Comparison of ENCODE assay signal across 19 cellular contexts in the genomic region with DNA sequence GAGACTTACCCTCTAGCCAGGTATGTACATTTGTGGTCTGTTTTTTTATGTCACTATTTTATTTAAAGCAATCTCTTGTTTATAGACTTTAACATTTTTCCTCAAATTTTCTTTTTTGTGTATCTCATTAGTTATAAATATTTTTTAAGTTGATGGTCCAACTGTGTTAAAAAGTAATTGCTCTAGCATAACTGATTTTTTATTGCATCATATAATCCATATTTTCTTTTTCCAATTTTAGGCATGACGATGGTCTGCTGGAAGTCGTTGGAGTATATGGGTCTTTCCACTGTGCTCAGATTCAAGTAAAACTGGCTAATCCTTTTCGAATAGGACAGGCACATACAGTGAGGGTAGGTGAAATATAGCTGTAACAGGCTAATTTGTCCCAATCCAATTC. TPM values are rescaled to one million over a fixed set of nuclear protein-coding genes. Genes with fewer than 3 reads are reported as not detected.
DNase-seq lines count a peak whose midpoint lies in the region; ATAC-seq, FAIRE-seq and TF ChIP-seq lines count a peak whose summit lies in the region.
"Had no signal": no experiment of that assay in that cellular context is flagged by ENCODE, and none has a peak within 500 bp of the region (broad histone marks: within the 10 kb centered on the region; RNA-seq: fewer than 3 reads in every experiment).

No MANE protein-coding gene starts in this region.

- 59% methylated on average over 3 of the region's 3 CpGs for WGBS in HepG2 (ENCODE audit: low lambda C conversion rate)
- whole genome bisulfite sequencing in right lobe of liver (ENCODE audit: insufficient coverage, low coverage, low lambda C conversion rate, missing lambda C conversion rate), result 93% methylated on average over 3 of the region's 3 CpGs

- no TSS peak for BruUV-seq in HepG2 (replicated peaks; lab: Mats Ljungman, UMichigan)
- no TSS peak for BruUV-seq in PC-9 (replicated peaks; lab: Mats Ljungman, UMichigan)

- H3K4me2 ChIP-seq in HepG2 (ENCODE audit: low read depth, low read length), result no peak overlapping the region
- H3K4me2 ChIP-seq in PC-9, result no peak overlapping the region
- H3K4me2 ChIP-seq: BLaER1, GM23338 had no signal

- POLR2A ChIA-PET in HepG2 (lab: Yijun Ruan, JAX), result no interaction called here
- POLR2A ChIA-PET in PC-9 (lab: Charles Lee; ENCODE audit: unreplicated experiment), result no interaction called here

- H3K36me3 ChIP-seq in HepG2 (replicated peaks in 1 of 2; ENCODE audit: control insufficient read depth in 1 of 2, insufficient read depth in 2 of 2, low read length in 2 of 2), result no peaks in the 10 kb centered on the region; a peak in 2 of 5 replicates
- H3K36me3 ChIP-seq in right lobe of liver, result peaks cover 0 to 18% (median 0%) of the 10 kb centered on the region in 4 donors
- peaks cover 0 to 5% of the 10 kb centered on the region in 2 donors for H3K36me3 ChIP-seq in kidney (ENCODE audit: control insufficient read depth in 1 of 2, insufficient read depth in 2 of 2, low read length in 2 of 2)
- H3K36me3 ChIP-seq in PC-9 (ENCODE audit: low read depth), result peaks cover 33% of the 10 kb centered on the region; the same call in 1 of the 2 replicates

- CTCF ChIA-PET in HepG2 (lab: Yijun Ruan, JAX; ENCODE audit: low intra/inter-chr PET ratio, low total read pairs), result no interaction called here
- CTCF ChIA-PET in PC-9 (lab: Charles Lee), result interaction anchor here (0.5 kb wide), 1 partner anchor 240 kb away, joined by 3 read pairs; no protein-coding TSS in a partner anchor

- DNase-seq in HepG2 (ENCODE audit: low spot score) (no peak), right lobe of liver (no peak), HTR-8/SVneo (ENCODE audit: insufficient read length, low spot score) (no peak), kidney (no peak), PC-9 (no peak), NCI-H748 treated with DMSO at 0.1 percent for 48 hours (lab: John Stamatoyannopoulos, UW) (no peak)
- DNase-seq: Caco-2; CD4-positive, CD25-positive, alpha-beta regulatory T cell; CD8-positive, alpha-beta T cell; DMS153; DND-41; GDM1; HFFc6 had no signal

- in situ Hi-C loops in HepG2 (cut with HindIII; ENCODE audit: extremely low pct_ligation_motif_present, low pct_unique_long_range_greater_than_20kb), result no loop called here

- H3K79me2 ChIP-seq in HepG2 (ENCODE audit: insufficient read depth, low read length) (no peaks in the 10 kb centered on the region), PC-9 (ENCODE audit: low read depth) (no peaks in the 10 kb centered on the region)

- H3K27me3 ChIP-seq in HepG2 (ENCODE audit: control insufficient read depth in 1 of 2, insufficient read depth in 2 of 2, low read length in 2 of 2) (no peaks in the 10 kb centered on the region), right lobe of liver (no peaks in the 10 kb centered on the region), PC-9 (ENCODE audit: insufficient read depth, low read depth) (no peaks in the 10 kb centered on the region)
- H3K27me3 ChIP-seq: BLaER1 had no signal

- TF ChIP-seq RAD21 in HepG2 (CRISPR knock-in tag; IDR thresholded peaks at IDR 0.05), result no peak

- H3K4me3 ChIP-seq in HepG2 (replicated peaks in 1 of 3; ENCODE audit: insufficient read depth in 1 of 3, low read depth in 2 of 3, low read length in 3 of 3), result no peak overlapping the region
- H3K4me3 ChIP-seq in right lobe of liver, result no peak overlapping the region
- no peak overlapping the region for H3K4me3 ChIP-seq in kidney (ENCODE audit: low read length in 2 of 2)
- no peak overlapping the region for H3K4me3 ChIP-seq in PC-9
- H3K4me3 ChIP-seq: BLaER1, GM23338, HAP-1 had no signal

- no peaks in the 10 kb centered on the region for H3K9me3 ChIP-seq in HepG2 (ENCODE audit: low read length)
- H3K9me3 ChIP-seq in right lobe of liver, result no peaks in the 10 kb centered on the region
- H3K9me3 ChIP-seq in kidney (ENCODE audit: control insufficient read depth in 1 of 2, low read length in 2 of 2), result no peaks in the 10 kb centered on the region
- no peaks in the 10 kb centered on the region for H3K9me3 ChIP-seq in PC-9 (ENCODE audit: insufficient read depth, low read depth)
- H3K9me3 ChIP-seq: BLaER1, Caco-2, HAP-1 had no signal

- H3K27ac ChIP-seq in HepG2 (ENCODE audit: extremely low read length, insufficient read depth, low read length) (no peak overlapping the region), right lobe of liver (no peak overlapping the region), kidney (ENCODE audit: low read depth in 2 of 2, low read length in 2 of 2) (no peak overlapping the region), PC-9 (no peak overlapping the region)
- H3K27ac ChIP-seq: BLaER1, C4-2B had no signal

- H3K4me1 ChIP-seq in HepG2 (ENCODE audit: insufficient read depth, low read length) (peaks cover 6% of the 10 kb centered on the region; the same call in 1 of the 2 replicates), right lobe of liver (no peaks in the 10 kb centered on the region), kidney (ENCODE audit: control insufficient read depth in 1 of 2, insufficient read depth in 1 of 2, low read depth in 1 of 2, low read length in 2 of 2) (no peaks in the 10 kb centered on the region), PC-9 (replicated peaks; ENCODE audit: insufficient read depth) (no peaks in the 10 kb centered on the region)
- H3K4me1 ChIP-seq: BLaER1, Caco-2, HAP-1 had no signal

- no peak for ATAC-seq in HepG2
- ATAC-seq in right lobe of liver, result no peak
- ATAC-seq: CD8-positive, alpha-beta T cell; GM23338 had no signal

- intact Hi-C loops in HepG2 (cut with micrococcal nuclease; ENCODE audit: unreplicated experiment), result no loop called here
- intact Hi-C loops in right lobe of liver (cut with DNase I), result no loop called here
- intact Hi-C loops in kidney (cut with DNase I), result no loop called here
- intact Hi-C loops in PC-9 (cut with micrococcal nuclease; ENCODE audit: unreplicated experiment), result no loop called here

- TF ChIP-seq EP300 in HepG2 (IDR thresholded peaks at IDR 0.05; ENCODE audit: low read depth in 2 of 2, low read length in 2 of 2) (no peak), HepG2 (CRISPR knock-in tag; IDR thresholded peaks at IDR 0.05; ENCODE audit: borderline replicate concordance) (no peak)

- FAIRE-seq in HepG2 (lab: Jason Lieb, UNC), result no peak
- peak; percentile 77 for FAIRE-seq in HTR-8/SVneo (lab: Jason Lieb, UNC)
- peak; percentile 23 for FAIRE-seq in kidney (lab: Jason Lieb, UNC)
- FAIRE-seq: GM12891, GM18507 had no signal

- TF ChIP-seq POLR2A in HepG2 (IDR thresholded peaks at IDR 0.05; ENCODE audit: insufficient read depth in 1 of 2, low read depth in 2 of 2, low read length in 2 of 2), result no peak
- TF ChIP-seq POLR2A in right lobe of liver (IDR thresholded peaks at IDR 0.05), result no peak

- H3K9me2 ChIP-seq in PC-9 (ENCODE audit: insufficient read depth), result no peaks in the 10 kb centered on the region

- H2AFZ ChIP-seq in HepG2 (ENCODE audit: low read length), result no peak overlapping the region
- no peak overlapping the region for H2AFZ ChIP-seq in PC-9
- H2AFZ ChIP-seq: GM23338 had no signal

- TF ChIP-seq CTCF in HepG2 (CRISPR knock-in tag; IDR thresholded peaks at IDR 0.05) (no peak), right lobe of liver (IDR thresholded peaks at IDR 0.05) (no peak), kidney (IDR thresholded peaks at IDR 0.05; ENCODE audit: borderline replicate concordance, extremely low read depth, insufficient read depth) (no peak), PC-9 (conservative IDR thresholded peaks at IDR 0.05) (no peak)

- H3K9ac ChIP-seq in HepG2 (ENCODE audit: insufficient read depth, low read depth, low read length) (no peak overlapping the region), kidney (ENCODE audit: low read length in 2 of 2) (no peak overlapping the region)
- H3K9ac ChIP-seq: BLaER1 had no signal

- H4K20me1 ChIP-seq in HepG2 (ENCODE audit: insufficient read depth, low read length) (no peaks in the 10 kb centered on the region), PC-9 (ENCODE audit: insufficient read depth) (no peaks in the 10 kb centered on the region)
- H4K20me1 ChIP-seq: BLaER1 had no signal

- H3F3A ChIP-seq in PC-9 (ENCODE audit: insufficient read depth, low read depth), result peaks cover 3% of the 10 kb centered on the region

RNA-seq across cellular contexts. Expression of a gene that starts 27.9 kb away (rescaled TPM):
- total RNA-seq in HepG2 (2016; rRNA removed; fragmentation: Illumina TruSeq; extraction: Trizol), result 3.2 and 5.3 TPM in 2 replicates
- total RNA-seq in HepG2 (2016; cell fraction: cytosol; rRNA removed; fragmentation: Illumina TruSeq; extraction: Trizol; ENCODE audit: low read depth), result 4.6 and 5.3 TPM in 2 replicates
- total RNA-seq in HepG2 (2016; cell fraction: insoluble cytoplasmic fraction; rRNA removed; fragmentation: Illumina TruSeq; extraction: Trizol), result 2.3 and 6.0 TPM in 2 replicates
- 2.1 and 2.6 TPM in 2 replicates for total RNA-seq in HepG2 (2016; cell fraction: membrane; rRNA removed; fragmentation: Illumina TruSeq; extraction: Trizol)
- total RNA-seq in HepG2 (2016; cell fraction: nucleus; rRNA removed; fragmentation: Illumina TruSeq; extraction: Trizol), result 16.7 and 17.4 TPM in 2 replicates
- 3.2 and 3.3 TPM in 2 replicates for polyA plus RNA-seq in HepG2 (2011; rRNA removed)
- polyA plus RNA-seq in HepG2 (2011; cell fraction: cytosol; rRNA removed), result 0.70 and 0.79 TPM in 2 replicates
- polyA plus RNA-seq in HepG2 (2011; cell fraction: nucleus; rRNA removed), result 16.9 and 20.1 TPM in 2 replicates
- polyA plus RNA-seq in HepG2 (2012), result 2.8 and 3.1 TPM in 2 replicates
- 0.44 and 0.50 TPM in 2 replicates for polyA plus RNA-seq in HepG2 (2016; cell fraction: cytosol; fragmentation: Illumina TruSeq; extraction: Trizol; ENCODE audit: low read depth)
- polyA plus RNA-seq in HepG2 (2016; cell fraction: insoluble cytoplasmic fraction; fragmentation: Illumina TruSeq; extraction: Trizol; ENCODE audit: low read depth), result 1.8 and 2.1 TPM in 2 replicates
- 0.84 and 1.6 TPM in 2 replicates for polyA plus RNA-seq in HepG2 (2016; cell fraction: membrane; fragmentation: Illumina TruSeq; extraction: Trizol; ENCODE audit: low read depth)
- polyA plus RNA-seq in HepG2 (2016; cell fraction: nucleus; fragmentation: Illumina TruSeq; extraction: Trizol; ENCODE audit: insufficient read depth, low read depth), result 16.9 and 18.5 TPM in 2 replicates
- 6.0 and 7.6 TPM in 2 replicates for polyA minus RNA-seq in HepG2 (2011; rRNA and poly(A)+ RNA removed; ENCODE audit: low replicate concordance)
- polyA minus RNA-seq in HepG2 (2011; cell fraction: cytosol; rRNA and poly(A)+ RNA removed), result 1.6 and 3.0 TPM in 2 replicates
- polyA minus RNA-seq in HepG2 (2011; cell fraction: nucleus; rRNA and poly(A)+ RNA removed), result 17.4 and 18.2 TPM in 2 replicates
- total RNA-seq in right lobe of liver, result 10 to 100 TPM in 1 of 6 experiments, 1 to 10 TPM in 5; 2.2 to 10.4 (median 3.4) TPM
- 8.7 TPM for total RNA-seq in kidney
- 1.9 TPM for polyA plus RNA-seq in kidney (ENCODE audit: insufficient read depth, low read depth, low replicate concordance)
- total RNA-seq in PC-9 (2021), result 11.0 and 16.2 TPM in 2 replicates

RNA-seq across cellular contexts. Expression of a gene that starts 28.2 kb away (rescaled TPM):
- total RNA-seq in HepG2 (2016; rRNA removed; fragmentation: Illumina TruSeq; extraction: Trizol) (0.62 and 0.86 TPM in 2 replicates), right lobe of liver (1 to 10 TPM in 1 of 6 experiments, under 1 TPM in 5; 0.31 to 1.1 (median 0.78) TPM), kidney (2.0 TPM), PC-9 (2021) (4.3 and 6.4 TPM in 2 replicates)
- total RNA-seq in HepG2 (2016; cell fraction: cytosol; rRNA removed; fragmentation: Illumina TruSeq; extraction: Trizol; ENCODE audit: low read depth), result 0.62 and 0.71 TPM in 2 replicates
- total RNA-seq in HepG2 (2016; cell fraction: insoluble cytoplasmic fraction; rRNA removed; fragmentation: Illumina TruSeq; extraction: Trizol), result 0.86 and 1.00 TPM in 2 replicates
- total RNA-seq in HepG2 (2016; cell fraction: membrane; rRNA removed; fragmentation: Illumina TruSeq; extraction: Trizol), result 1.1 and 1.2 TPM in 2 replicates
- total RNA-seq in HepG2 (2016; cell fraction: nucleus; rRNA removed; fragmentation: Illumina TruSeq; extraction: Trizol), result 0.47 and 0.68 TPM in 2 replicates
- polyA plus RNA-seq in HepG2 (2011; rRNA removed) (0.35 and 0.41 TPM in 2 replicates), kidney (ENCODE audit: insufficient read depth, low read depth, low replicate concordance) (0.69 TPM)
- polyA plus RNA-seq in HepG2 (2011; cell fraction: cytosol; rRNA removed), result 0.13 and 0.24 TPM in 2 replicates
- polyA plus RNA-seq in HepG2 (2011; cell fraction: nucleus; rRNA removed), result 0.37 and 0.81 TPM in 2 replicates
- 0.44 and 0.50 TPM in 2 replicates for polyA plus RNA-seq in HepG2 (2012)
- 0.77 and 0.84 TPM in 2 replicates for polyA plus RNA-seq in HepG2 (2016; cell fraction: cytosol; fragmentation: Illumina TruSeq; extraction: Trizol; ENCODE audit: low read depth)
- 0.55 and 0.73 TPM in 2 replicates for polyA plus RNA-seq in HepG2 (2016; cell fraction: insoluble cytoplasmic fraction; fragmentation: Illumina TruSeq; extraction: Trizol; ENCODE audit: low read depth)
- 0.72 and 1.00 TPM in 2 replicates for polyA plus RNA-seq in HepG2 (2016; cell fraction: membrane; fragmentation: Illumina TruSeq; extraction: Trizol; ENCODE audit: low read depth)
- polyA plus RNA-seq in HepG2 (2016; cell fraction: nucleus; fragmentation: Illumina TruSeq; extraction: Trizol; ENCODE audit: insufficient read depth, low read depth), result 0.29 and 0.92 TPM in 2 replicates
- 0.06 and 3.9 TPM in 2 replicates for polyA minus RNA-seq in HepG2 (2011; rRNA and poly(A)+ RNA removed; ENCODE audit: low replicate concordance)
- polyA minus RNA-seq in HepG2 (2011; cell fraction: cytosol; rRNA and poly(A)+ RNA removed), result 0.40 and 0.53 TPM in 2 replicates
- polyA minus RNA-seq in HepG2 (2011; cell fraction: nucleus; rRNA and poly(A)+ RNA removed), result not detected in 2 replicates

RNA-seq across cellular contexts. Expression of a gene that starts 52.0 kb away (rescaled TPM):
- total RNA-seq in HepG2 (2016; rRNA removed; fragmentation: Illumina TruSeq; extraction: Trizol) (38.3 and 42.2 TPM in 2 replicates), right lobe of liver (10 to 100 TPM; 35.6 to 60.8 (median 49.8) TPM), kidney (62.3 TPM), PC-9 (2021) (63.8 and 92.8 TPM in 2 replicates)
- total RNA-seq in HepG2 (2016; cell fraction: cytosol; rRNA removed; fragmentation: Illumina TruSeq; extraction: Trizol; ENCODE audit: low read depth), result 11.5 and 12.7 TPM in 2 replicates
- 30.2 and 40.2 TPM in 2 replicates for total RNA-seq in HepG2 (2016; cell fraction: insoluble cytoplasmic fraction; rRNA removed; fragmentation: Illumina TruSeq; extraction: Trizol)
- total RNA-seq in HepG2 (2016; cell fraction: membrane; rRNA removed; fragmentation: Illumina TruSeq; extraction: Trizol), result 13.6 and 14.8 TPM in 2 replicates
- 60.9 and 76.8 TPM in 2 replicates for total RNA-seq in HepG2 (2016; cell fraction: nucleus; rRNA removed; fragmentation: Illumina TruSeq; extraction: Trizol)
- polyA plus RNA-seq in HepG2 (2011; rRNA removed) (30.8 and 37.6 TPM in 2 replicates), kidney (ENCODE audit: insufficient read depth, low read depth, low replicate concordance) (8.4 TPM)
- polyA plus RNA-seq in HepG2 (2011; cell fraction: cytosol; rRNA removed), result 17.8 and 19.0 TPM in 2 replicates
- polyA plus RNA-seq in HepG2 (2011; cell fraction: nucleus; rRNA removed), result 100 and 122 TPM in 2 replicates
- polyA plus RNA-seq in HepG2 (2012), result 34.2 and 35.8 TPM in 2 replicates
- polyA plus RNA-seq in HepG2 (2016; cell fraction: cytosol; fragmentation: Illumina TruSeq; extraction: Trizol; ENCODE audit: low read depth), result 1.8 and 2.0 TPM in 2 replicates
- 32.0 and 43.7 TPM in 2 replicates for polyA plus RNA-seq in HepG2 (2016; cell fraction: insoluble cytoplasmic fraction; fragmentation: Illumina TruSeq; extraction: Trizol; ENCODE audit: low read depth)
- 5.0 and 6.2 TPM in 2 replicates for polyA plus RNA-seq in HepG2 (2016; cell fraction: membrane; fragmentation: Illumina TruSeq; extraction: Trizol; ENCODE audit: low read depth)
- polyA plus RNA-seq in HepG2 (2016; cell fraction: nucleus; fragmentation: Illumina TruSeq; extraction: Trizol; ENCODE audit: insufficient read depth, low read depth), result 104 and 121 TPM in 2 replicates
- 51.6 and 77.7 TPM in 2 replicates for polyA minus RNA-seq in HepG2 (2011; rRNA and poly(A)+ RNA removed; ENCODE audit: low replicate concordance)
- polyA minus RNA-seq in HepG2 (2011; cell fraction: cytosol; rRNA and poly(A)+ RNA removed), result 27.8 and 28.2 TPM in 2 replicates
- 64.4 and 71.0 TPM in 2 replicates for polyA minus RNA-seq in HepG2 (2011; cell fraction: nucleus; rRNA and poly(A)+ RNA removed)
